In the genomic region with DNA sequence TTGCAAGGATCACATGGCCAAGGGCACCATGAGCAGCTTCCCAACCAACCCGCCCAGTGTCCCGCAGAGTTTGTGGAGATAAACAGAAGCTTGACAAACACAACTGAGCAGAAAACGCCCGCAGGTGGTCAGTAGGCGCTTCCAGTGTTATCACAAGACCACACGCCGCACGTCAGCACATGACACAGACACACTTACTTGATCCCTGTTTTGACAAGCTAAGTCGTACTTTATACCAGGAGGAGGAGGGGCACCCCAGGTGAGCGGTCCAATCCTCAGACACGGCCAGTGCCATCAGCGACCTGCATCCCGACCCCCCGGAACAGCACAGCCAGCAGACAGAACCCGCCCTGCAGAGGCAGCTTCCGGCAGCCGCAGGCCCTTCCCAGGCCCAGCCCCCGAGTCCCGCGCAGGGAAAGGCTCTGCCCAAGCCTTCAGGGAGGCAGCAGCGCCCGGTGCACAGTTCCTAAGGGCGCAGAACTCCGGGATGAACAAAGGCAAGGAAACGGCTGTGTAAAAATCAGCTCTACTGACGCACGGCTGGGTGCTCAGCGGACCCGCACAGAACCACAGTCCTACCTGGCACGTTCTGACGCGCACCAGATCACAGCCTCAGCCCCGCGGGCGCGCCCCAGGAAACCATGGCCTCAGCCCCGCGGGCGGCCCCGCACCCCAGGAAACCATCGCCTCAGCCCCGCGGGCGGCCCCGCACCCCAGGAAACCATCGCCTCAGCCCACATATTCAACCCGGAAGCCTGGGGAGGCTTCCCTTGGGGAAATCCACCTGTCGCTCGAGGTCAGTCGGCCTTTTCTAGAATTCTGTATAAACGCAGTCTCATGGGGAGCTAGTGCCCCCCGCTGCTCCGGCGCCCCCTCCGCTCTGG, we compare ENCODE assay signal across 8 cellular contexts. TPM values are rescaled to one million over a fixed set of nuclear protein-coding genes. Genes with fewer than 3 reads are reported as not detected.
DNase-seq lines count a peak whose midpoint lies in the region; ATAC-seq and TF ChIP-seq lines count a peak whose summit lies in the region.

No MANE protein-coding gene starts in this region.

- peaks cover 2% of the 10 kb centered on the region for H3K36me3 Mint-ChIP-seq in activated CD4-positive, alpha-beta T cell treated with anti-CD3 and anti-CD28 coated beads for 36 hours (ENCODE audit: low read depth)
- H3K36me3 Mint-ChIP-seq in progenitor cell of endocrine pancreas (ENCODE audit: insufficient read depth): peaks cover 3% of the 10 kb centered on the region

- ATAC-seq in GM21447 (IDR thresholded peaks at IDR 0.05; ENCODE audit: unreplicated experiment): peak; percentile 57
- ATAC-seq in activated CD4-positive, alpha-beta T cell treated with anti-CD3 and anti-CD28 coated beads for 36 hours: peak; percentile 63
- no peak for ATAC-seq in HG03469 (IDR thresholded peaks at IDR 0.05; ENCODE audit: unreplicated experiment)
- no peak for ATAC-seq in HG03175 (IDR thresholded peaks at IDR 0.05; ENCODE audit: unreplicated experiment)

- no peaks in the 10 kb centered on the region for H3K9me3 Mint-ChIP-seq in activated CD4-positive, alpha-beta T cell treated with anti-CD3 and anti-CD28 coated beads for 36 hours (ENCODE audit: low read depth)
- no peaks in the 10 kb centered on the region for H3K9me3 Mint-ChIP-seq in progenitor cell of endocrine pancreas (ENCODE audit: low read depth)

- CTCF ChIA-PET in activated CD4-positive, alpha-beta T cell treated with anti-CD3 and anti-CD28 coated beads for 36 hours (lab: Charles Lee): interaction anchor here (0.7 to 1.3 kb wide), 4 partner anchors 11 to 259 kb away, joined by 3 to 4 read pairs (median 4); no protein-coding TSS in a partner anchor

- no peaks in the 10 kb centered on the region for H3K27me3 Mint-ChIP-seq in activated CD4-positive, alpha-beta T cell treated with anti-CD3 and anti-CD28 coated beads for 36 hours
- H3K27me3 Mint-ChIP-seq in progenitor cell of endocrine pancreas: no peaks in the 10 kb centered on the region

- H3K4me3 Mint-ChIP-seq in activated CD4-positive, alpha-beta T cell treated with anti-CD3 and anti-CD28 coated beads for 36 hours: peak overlapping the region; percentile 49
- H3K4me3 Mint-ChIP-seq in progenitor cell of endocrine pancreas (ENCODE audit: low read depth): no peak overlapping the region

- peak overlapping the region; percentile 51 for H3K27ac Mint-ChIP-seq in activated CD4-positive, alpha-beta T cell treated with anti-CD3 and anti-CD28 coated beads for 36 hours
- H3K27ac Mint-ChIP-seq in progenitor cell of endocrine pancreas: no peak overlapping the region

- H3K4me3 ChIP-seq in epithelial cell of esophagus (ENCODE audit: low read length): no peak overlapping the region

- H3K4me1 Mint-ChIP-seq in activated CD4-positive, alpha-beta T cell treated with anti-CD3 and anti-CD28 coated beads for 36 hours: peaks cover 46% of the 10 kb centered on the region
- H3K4me1 Mint-ChIP-seq in progenitor cell of endocrine pancreas (ENCODE audit: low read depth): peaks cover 11% of the 10 kb centered on the region

- POLR2A ChIA-PET in activated CD4-positive, alpha-beta T cell treated with anti-CD3 and anti-CD28 coated beads for 36 hours (lab: Charles Lee): no interaction called here

- intact Hi-C loops in activated CD4-positive, alpha-beta T cell treated with anti-CD3 and anti-CD28 coated beads for 36 hours (cut with DNase I, micrococcal nuclease): loop anchor here in 1 of 2 experiments (2.0 kb wide), 1 partner anchor 28 kb away; a partner anchor contains a TSS
- intact Hi-C loops in head of caudate nucleus (cut with DNase I): no loop called here

- TF ChIP-seq CTCF in epithelial cell of esophagus (IDR thresholded peaks at IDR 0.05; ENCODE audit: insufficient read depth, low read depth, low read length, missing control alignments) (no peak), progenitor cell of endocrine pancreas (IDR thresholded peaks at IDR 0.05; ENCODE audit: unreplicated experiment) (no peak)

- DNase-seq in activated CD4-positive, alpha-beta T cell treated with anti-CD3 and anti-CD28 coated beads for 36 hours: peak; percentile 73
- DNase-seq in epithelial cell of esophagus (ENCODE audit: low read depth) (peak; percentile 63), head of caudate nucleus (no peak), progenitor cell of endocrine pancreas (ENCODE audit: low spot score, unreplicated experiment) (no peak)
- peak; percentile 30 to 33 for DNase-seq in stimulated activated CD8-positive, alpha-beta memory T cell treated with anti-CD3 and anti-CD28 coated beads, Interleukin-2, amount 100 ng/mL, for 1 hour (ENCODE audit: low read depth in 2 of 2)

RNA-seq across cellular contexts. Expression of a gene that starts 27.8 kb away (rescaled TPM):
- 10 to 100 TPM; 20.0 to 23.8 TPM for total RNA-seq in activated CD4-positive, alpha-beta T cell treated with anti-CD3 and anti-CD28 coated beads for 36 hours
- total RNA-seq in progenitor cell of endocrine pancreas: 33.6 and 34.4 TPM in 2 replicates

RNA-seq across cellular contexts. Expression of a gene that starts 41.7 kb away (rescaled TPM):
- total RNA-seq in activated CD4-positive, alpha-beta T cell treated with anti-CD3 and anti-CD28 coated beads for 36 hours: not detected
- total RNA-seq in progenitor cell of endocrine pancreas: 3.8 TPM in 2 replicates

RNA-seq across cellular contexts. Expression of a gene that starts 44.3 kb away (rescaled TPM):
- total RNA-seq in activated CD4-positive, alpha-beta T cell treated with anti-CD3 and anti-CD28 coated beads for 36 hours: not detected
- 6.0 and 6.5 TPM in 2 replicates for total RNA-seq in progenitor cell of endocrine pancreas

RNA-seq across cellular contexts. Expression of a gene that starts 45.6 kb away (rescaled TPM):
- 10 to 100 TPM; 90.2 to 94.4 TPM for total RNA-seq in activated CD4-positive, alpha-beta T cell treated with anti-CD3 and anti-CD28 coated beads for 36 hours
- total RNA-seq in progenitor cell of endocrine pancreas: 82.7 and 85.3 TPM in 2 replicates

RNA-seq across cellular contexts. Expression of a gene that starts 48.9 kb away (rescaled TPM):
- total RNA-seq in activated CD4-positive, alpha-beta T cell treated with anti-CD3 and anti-CD28 coated beads for 36 hours: under 1 TPM; 0.11 to 0.12 TPM
- total RNA-seq in progenitor cell of endocrine pancreas: 2.4 TPM in 2 replicates

Comparison
In these comparisons a context has a peak if more than half of its experiments do, and no peak if none do; other contexts are left out.
1. ATAC-seq: peak in GM21447 (single experiment) and activated CD4-positive, alpha-beta T cell treated with anti-CD3 and anti-CD28 coated beads for 36 hours (single experiment); none in HG03469 (single experiment) and HG03175 (single experiment).
2. DNase-seq: peak in activated CD4-positive, alpha-beta T cell treated with anti-CD3 and anti-CD28 coated beads for 36 hours (single experiment), epithelial cell of esophagus (single experiment) and stimulated activated CD8-positive, alpha-beta memory T cell treated with anti-CD3 and anti-CD28 coated beads, Interleukin-2, amount 100 ng/mL, for 1 hour (2 of 2); none in head of caudate nucleus (0 of 42) and progenitor cell of endocrine pancreas (single experiment).